Comparison of ENCODE assay signal across 9 cellular contexts in genomic region chrX:35890699-35891098, GRCh38. TPM values are rescaled to one million over a fixed set of nuclear protein-coding genes. Genes with fewer than 3 reads are reported as not detected.
A peak's percentile ranks its signal among the peaks of the same experiment; 100 is the strongest.
DNase-seq lines count a peak whose midpoint lies in the region; ATAC-seq and TF ChIP-seq lines count a peak whose summit lies in the region.
"Had no signal": no experiment of that assay in that cellular context is flagged by ENCODE, and none has a peak within 500 bp of the region (broad histone marks: within the 10 kb centered on the region; RNA-seq: fewer than 3 reads in every experiment).

No MANE protein-coding gene starts in this region.

- ATAC-seq in HG02885 (IDR thresholded peaks at IDR 0.05; ENCODE audit: poor library complexity, unreplicated experiment) (peak; percentile 69), left lung (peak; percentile 84), HG03095 (IDR thresholded peaks at IDR 0.05; ENCODE audit: unreplicated experiment) (no peak), HG02798 (IDR thresholded peaks at IDR 0.05; ENCODE audit: poor library complexity, unreplicated experiment) (no peak)

- intact Hi-C loops in left lung (cut with DNase I) = no loop called here

- no peaks in the 10 kb centered on the region for H3K36me3 ChIP-seq in left lung

- no peaks in the 10 kb centered on the region for H3K27me3 ChIP-seq in left lung

- peak; percentile 13 for DNase-seq in EL
- DNase-seq in NCI-H446 (lab: John Stamatoyannopoulos, UW) = peak; percentile 12 to 62
- peak; percentile 11 for DNase-seq in astrocyte of the cerebellum (ENCODE audit: low read depth)
- no peak for DNase-seq in left lung
- DNase-seq in occipital lobe (lab: John Stamatoyannopoulos, UW) = no peak

- no peak overlapping the region for H3K27ac ChIP-seq in left lung

- no peaks in the 10 kb centered on the region for H3K9me3 ChIP-seq in left lung

- in situ Hi-C loops in astrocyte of the cerebellum (cut with HindIII; ENCODE audit: low sequenced_read_pairs) = no loop called here

- TF ChIP-seq CTCF in astrocyte of the cerebellum (IDR thresholded peaks at IDR 0.05; ENCODE audit: low read depth, low read length, missing control alignments) (peak; percentile 50), left lung (IDR thresholded peaks at IDR 0.05) (peak in 1 of 2 donors; percentile 31)

- H3K4me1 ChIP-seq in left lung = no peaks in the 10 kb centered on the region

- no peak overlapping the region for H3K4me3 ChIP-seq in astrocyte of the cerebellum (ENCODE audit: low read depth, low read length)
- no peak overlapping the region for H3K4me3 ChIP-seq in left lung

RNA-seq across cellular contexts. Expression of gene CFAP47, which starts 28.8 kb away (rescaled TPM):
- total RNA-seq in left lung = 1 to 10 TPM in 1 of 2 donors, under 1 TPM in 1; 0.26 to 1.3 TPM
- 2.2 TPM for total RNA-seq in occipital lobe
- total RNA-seq: T-helper 1 cell treated with Interleukin-12 subunit alpha and Interleukin-12 subunit beta and Interleukin-4 antibody, amounts not matched to agents 30 ng/mL and 1 ng/mL, for 36 hours had no signal

Comparison
In these comparisons a context has a peak if more than half of its experiments do, and no peak if none do; other contexts are left out.
1. DNase-seq: peak in EL (single experiment), NCI-H446 (2 of 2) and astrocyte of the cerebellum (single experiment); none in left lung (0 of 2) and occipital lobe (single experiment).
2. ATAC-seq: peak in HG02885 (single experiment) and left lung (single experiment); none in HG03095 (single experiment) and HG02798 (single experiment).